8 cellular contexts compared by ENCODE assay signal in the genomic region with DNA sequence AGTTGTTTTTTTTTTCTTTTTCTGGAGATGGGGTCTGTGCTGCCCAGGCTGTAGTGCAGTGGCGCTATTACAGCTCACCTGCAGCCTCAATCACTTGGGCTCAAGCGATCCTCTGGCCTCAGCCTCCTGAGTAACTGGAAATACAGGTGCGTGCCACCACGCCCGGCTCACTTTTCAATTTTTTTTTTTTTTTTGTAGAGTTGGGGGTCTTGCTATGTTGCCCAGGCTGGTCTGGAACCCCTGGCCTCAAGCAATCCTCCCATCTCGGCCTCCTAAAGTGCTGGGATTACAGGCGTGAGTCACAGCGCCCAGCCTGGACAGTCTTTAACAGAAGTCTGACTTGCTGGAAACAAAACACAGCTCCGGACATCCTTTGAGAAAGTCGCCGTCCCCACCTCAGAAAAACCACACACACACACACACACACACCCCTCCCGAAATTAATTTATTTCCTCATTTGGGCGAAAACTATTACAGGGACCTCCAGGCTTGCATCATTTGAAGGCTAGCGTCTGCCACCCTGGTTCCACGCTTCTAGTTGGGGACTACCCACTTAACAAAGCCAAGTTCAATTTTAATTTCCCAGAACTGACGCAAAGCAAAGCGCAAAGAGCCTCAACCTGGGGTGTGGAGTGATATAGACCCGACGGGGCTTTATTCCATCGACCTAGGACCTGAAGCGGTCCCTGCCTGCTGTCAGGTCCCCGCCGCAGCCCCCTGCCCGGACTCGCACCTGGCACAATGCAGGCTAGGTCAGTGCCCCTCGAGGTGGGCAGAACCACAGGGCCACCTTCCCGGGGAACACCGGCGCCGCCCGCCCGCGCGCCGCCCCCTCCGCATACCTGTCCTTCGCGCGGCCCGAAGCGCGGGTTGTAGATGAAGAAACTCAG. TPM values are rescaled to one million over a fixed set of nuclear protein-coding genes. Genes with fewer than 3 reads are reported as not detected.
DNase-seq lines count a peak whose midpoint lies in the region; ATAC-seq and TF ChIP-seq lines count a peak whose summit lies in the region.
"Not testable (repeated sequence)": the region's sequence is repeated elsewhere in the genome, so short reads cannot be mapped to it uniquely, and the experiment has no call there.

No MANE protein-coding gene starts in this region.

- not testable (repeated sequence) for H3K27me3 ChIP-seq in OCI-LY1 (ENCODE audit: insufficient read depth, low read length); vagina

- peak; percentile 24 for ATAC-seq in GM18499 (IDR thresholded peaks at IDR 0.05; ENCODE audit: insufficient read depth, unreplicated experiment)
- ATAC-seq in GM21576 (IDR thresholded peaks at IDR 0.05; ENCODE audit: unreplicated experiment): peak; percentile 51
- peak; percentile 49 for ATAC-seq in HG03095 (IDR thresholded peaks at IDR 0.05; ENCODE audit: unreplicated experiment)

- not testable (repeated sequence) for TF ChIP-seq POLR2A in vagina (IDR thresholded peaks at IDR 0.05)

- H3K9me2 ChIP-seq in OCI-LY1 (ENCODE audit: low read depth, low read length): not testable (repeated sequence)

- TF ChIP-seq CTCF in OCI-LY1 (IDR thresholded peaks at IDR 0.05; ENCODE audit: low read length); foreskin fibroblast (IDR thresholded peaks at IDR 0.05; ENCODE audit: low read depth, low read length); neural crest cell (conservative IDR thresholded peaks at IDR 0.05); vagina (IDR thresholded peaks at IDR 0.05): not testable (repeated sequence)

- DNase-seq in foreskin fibroblast; neural crest cell (ENCODE audit: low read depth, low spot score); vagina (ENCODE audit: extremely low spot score in 2 of 2): not testable (repeated sequence)

- peak overlapping the region; percentile 89 for H3K4me3 Mint-ChIP-seq in activated naive CD8-positive, alpha-beta T cell
- H3K4me3 Mint-ChIP-seq in neural crest cell: peak overlapping the region; percentile 62

- not testable (repeated sequence) for H3F3A ChIP-seq in OCI-LY1 (ENCODE audit: insufficient read depth, low read length)

- peak overlapping the region; percentile 66 for H3K27ac Mint-ChIP-seq in activated naive CD8-positive, alpha-beta T cell
- not testable (repeated sequence) for H3K27ac Mint-ChIP-seq in neural crest cell (ENCODE audit: unreplicated experiment)

- peak overlapping the region; percentile 62 for H3K4me3 ChIP-seq in OCI-LY1 (ENCODE audit: low read depth, low read length, poor library complexity, severe bottlenecking)
- peak overlapping the region; percentile 41 to 53 for H3K4me3 ChIP-seq in foreskin fibroblast (ENCODE audit: low read depth in 1 of 2, low read length in 2 of 2)
- H3K4me3 ChIP-seq in vagina: peak overlapping the region; percentile 45 to 62

- not testable (repeated sequence) for H3K36me3 ChIP-seq in OCI-LY1 (ENCODE audit: insufficient read depth, low read length); vagina

- H4K20me1 ChIP-seq in OCI-LY1 (ENCODE audit: insufficient read depth, low read length): not testable (repeated sequence)

- H3K79me2 ChIP-seq in OCI-LY1 (ENCODE audit: insufficient read depth, low read length): not testable (repeated sequence)

- not testable (repeated sequence) for H3K9ac ChIP-seq in OCI-LY1 (ENCODE audit: low read length)

- not testable (repeated sequence) for H3K9me3 ChIP-seq in OCI-LY1 (ENCODE audit: low read length); vagina

- not testable (repeated sequence) for H3K27me3 Mint-ChIP-seq in activated naive CD8-positive, alpha-beta T cell
- H3K27me3 Mint-ChIP-seq in neural crest cell (ENCODE audit: low read depth): peaks cover 27% of the 10 kb centered on the region

- H3K36me3 Mint-ChIP-seq in activated naive CD8-positive, alpha-beta T cell; neural crest cell (ENCODE audit: low read depth): not testable (repeated sequence)

- H3K27ac ChIP-seq in OCI-LY1 (ENCODE audit: low read depth, low read length, poor library complexity, severe bottlenecking); vagina: not testable (repeated sequence)

- peak overlapping the region; percentile 54 for H3K4me2 ChIP-seq in OCI-LY1 (ENCODE audit: low read length)

- H3K4me1 Mint-ChIP-seq in activated naive CD8-positive, alpha-beta T cell (ENCODE audit: low read depth); neural crest cell: not testable (repeated sequence)

- not testable (repeated sequence) for H3K4me1 ChIP-seq in OCI-LY1 (ENCODE audit: insufficient read depth, low read length, severe bottlenecking); vagina

- intact Hi-C loops in vagina (cut with DNase I): not testable (repeated sequence)

- H3K9me3 Mint-ChIP-seq in activated naive CD8-positive, alpha-beta T cell (ENCODE audit: low read depth); neural crest cell: not testable (repeated sequence)

- H2AFZ ChIP-seq in OCI-LY1 (ENCODE audit: low read length): not testable (repeated sequence)

RNA-seq across cellular contexts. Expression of gene CCZ1B, which starts 0.6 kb away (rescaled TPM):
- total RNA-seq in neural crest cell (55.8 and 72.0 TPM in 2 replicates), vagina (20.1 TPM)
